In genomic region chr13:92808007-92808406, GRCh38 we compare ENCODE assay signal across 28 cellular contexts.
"Had no signal": no experiment of that assay in that cellular context is flagged by ENCODE, and none has a peak within 500 bp of the region (broad histone marks: within the 10 kb centered on the region; RNA-seq: fewer than 3 reads in every experiment).

No MANE protein-coding gene starts in this region.

- H3K4me1 ChIP-seq: prostate gland had no signal

- H3K4me3 Mint-ChIP-seq: immature natural killer cell; naive thymus-derived CD4-positive, alpha-beta T cell; natural killer cell treated with Interleukin-12 subunit alpha and Interleukin-12 subunit beta and Interleukin-15 and Interleukin-18, amount 100 ng/mL, for 72 hours; stimulated activated effector memory CD8-positive, alpha-beta T cell treated with anti-CD3 and anti-CD28 coated beads, Interleukin-12 subunit alpha, Interleukin-12 subunit beta, amount 100 ng/mL, for 72 hours; stimulated activated naive CD8-positive, alpha-beta T cell treated with anti-CD3 and anti-CD28 coated beads, Interleukin-15, Interleukin-2, amounts not matched to agents 100 ng/mL and 50 ng/mL, for 24 hours had no signal

- H3K27ac Mint-ChIP-seq: immature natural killer cell; naive thymus-derived CD4-positive, alpha-beta T cell; natural killer cell treated with Interleukin-12 subunit alpha and Interleukin-12 subunit beta and Interleukin-15 and Interleukin-18, amount 100 ng/mL, for 72 hours; stimulated activated effector memory CD8-positive, alpha-beta T cell treated with anti-CD3 and anti-CD28 coated beads, Interleukin-12 subunit alpha, Interleukin-12 subunit beta, amount 100 ng/mL, for 72 hours; stimulated activated naive CD8-positive, alpha-beta T cell treated with anti-CD3 and anti-CD28 coated beads, Interleukin-15, Interleukin-2, amounts not matched to agents 100 ng/mL and 50 ng/mL, for 24 hours had no signal

- DNase-seq: heart right ventricle; hypothalamus; immature natural killer cell; kidney; left colon; left lung; midbrain; mucosa of descending colon; naive thymus-derived CD4-positive, alpha-beta T cell; pancreas; posterior cingulate gyrus; retina; right cardiac atrium; stimulated activated CD4-positive, alpha-beta T cell treated with anti-CD3 and anti-CD28 coated beads, Interleukin-12 subunit alpha, Interleukin-12 subunit beta, amount 100 ng/mL, for 4 hours; stimulated activated CD4-positive, alpha-beta T cell treated with anti-CD3 and anti-CD28 coated beads, Interleukin-15, amount 100 ng/mL, for 24 hours; stimulated activated CD4-positive, alpha-beta T cell treated with anti-CD3 and anti-CD28 coated beads, Interleukin-4, amount 100 ng/mL, for 24 hours; stimulated activated naive CD4-positive, alpha-beta T cell; tibial artery; trophoblast cell; upper lobe of right lung had no signal

- H3K4me3 ChIP-seq: heart right ventricle, left lung, lung, mucosa of descending colon, pancreas, prostate gland, skin epidermis, suprapubic skin, upper lobe of right lung had no signal

- H3K27ac ChIP-seq: heart right ventricle, left lung, pancreas, prostate gland, skin epidermis, suprapubic skin, thoracic aorta, tibial artery, upper lobe of right lung had no signal

- H3K27me3 ChIP-seq: heart right ventricle, left lung, pancreas, suprapubic skin, tibial artery, upper lobe of right lung had no signal

- H3K4me1 Mint-ChIP-seq: immature natural killer cell had no signal

- H3K27me3 Mint-ChIP-seq: naive thymus-derived CD4-positive, alpha-beta T cell; natural killer cell treated with Interleukin-12 subunit alpha and Interleukin-12 subunit beta and Interleukin-15 and Interleukin-18, amount 100 ng/mL, for 72 hours; stimulated activated naive CD8-positive, alpha-beta T cell treated with anti-CD3 and anti-CD28 coated beads, Interleukin-15, Interleukin-2, amounts not matched to agents 100 ng/mL and 50 ng/mL, for 24 hours had no signal

- H3K9me3 Mint-ChIP-seq: stimulated activated naive CD8-positive, alpha-beta T cell treated with anti-CD3 and anti-CD28 coated beads, Interleukin-15, Interleukin-2, amounts not matched to agents 100 ng/mL and 50 ng/mL, for 24 hours had no signal

- H3K36me3 ChIP-seq: heart right ventricle, left lung, pancreas, prostate gland, suprapubic skin, thoracic aorta, tibial artery, upper lobe of right lung had no signal

- H3K9me3 ChIP-seq: mucosa of descending colon, pancreas, prostate gland, suprapubic skin, tibial artery, upper lobe of right lung had no signal

- H3K36me3 Mint-ChIP-seq: immature natural killer cell; naive thymus-derived CD4-positive, alpha-beta T cell; natural killer cell treated with Interleukin-12 subunit alpha and Interleukin-12 subunit beta and Interleukin-15 and Interleukin-18, amount 100 ng/mL, for 72 hours; stimulated activated effector memory CD8-positive, alpha-beta T cell treated with anti-CD3 and anti-CD28 coated beads, Interleukin-12 subunit alpha, Interleukin-12 subunit beta, amount 100 ng/mL, for 72 hours had no signal
